Comparison of ENCODE assay signal across 19 cellular contexts in the genomic region with DNA sequence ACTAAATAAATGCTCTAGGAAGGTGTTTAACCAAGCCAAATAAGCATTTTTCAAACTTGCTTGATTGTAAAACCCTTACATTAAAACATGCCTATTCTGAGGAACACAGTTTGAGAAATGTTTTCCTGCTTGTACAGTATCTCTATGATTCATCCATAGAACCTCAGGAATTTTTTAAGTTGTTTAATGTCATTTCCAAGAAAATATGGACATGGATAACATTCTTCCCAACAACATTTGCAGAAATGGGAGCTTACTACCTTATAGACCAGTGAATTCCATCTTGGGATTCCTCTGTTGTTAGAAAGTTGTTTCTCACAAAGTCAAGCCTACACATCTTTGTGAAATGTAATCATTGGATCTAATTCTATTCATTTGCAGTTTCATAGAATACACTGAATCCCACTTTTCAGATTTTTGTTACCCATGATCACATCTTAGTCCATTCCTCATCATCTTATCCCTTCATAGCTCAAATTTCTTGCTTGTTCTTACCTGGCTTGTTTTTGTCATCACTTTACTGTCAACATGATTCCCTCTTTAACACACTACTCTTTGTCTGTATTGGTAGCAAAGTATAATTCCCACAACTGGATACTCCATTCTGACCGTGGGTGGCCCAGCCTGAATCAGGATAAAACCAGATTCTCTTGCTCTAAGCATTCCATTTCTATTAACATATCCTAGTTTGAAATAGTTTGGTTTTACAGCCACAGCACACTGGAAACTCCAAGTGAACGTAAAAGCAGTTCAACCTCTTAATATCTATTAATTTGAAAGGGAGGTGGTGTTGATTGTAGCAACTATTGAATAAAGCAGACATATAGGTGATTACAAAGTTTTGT. TPM values are rescaled to one million over a fixed set of nuclear protein-coding genes. Genes with fewer than 3 reads are reported as not detected.
DNase-seq lines count a peak whose midpoint lies in the region; ATAC-seq, FAIRE-seq and TF ChIP-seq lines count a peak whose summit lies in the region.
"Had no signal": no experiment of that assay in that cellular context is flagged by ENCODE, and none has a peak within 500 bp of the region (broad histone marks: within the 10 kb centered on the region; RNA-seq: fewer than 3 reads in every experiment).

No MANE protein-coding gene starts in this region.

- intact Hi-C loops in kidney (cut with DNase I) = no loop called here

- peak; percentile 23 for DNase-seq in EL
- peak; percentile 72 to 83 for DNase-seq in SJSA1 (ENCODE audit: low read depth in 1 of 2, low spot score in 2 of 2)
- DNase-seq in choroid plexus epithelial cell (ENCODE audit: low read depth) = peak; percentile 41
- DNase-seq in neuronal stem cell (ENCODE audit: low spot score) = no peak
- DNase-seq in BE2C = no peak
- no peak for DNase-seq in kidney
- DNase-seq: Calu3; CD8-positive, alpha-beta T cell; NCI-H1092 treated with DMSO at 0.1 percent for 48 hours; NCI-H2081; NCI-H510A; NCI-H82; OCI-M1; SHP77 had no signal

- no peak for FAIRE-seq in kidney (lab: Jason Lieb, UNC)
- FAIRE-seq: A204.1 had no signal

- H3K9ac ChIP-seq in neuronal stem cell (ENCODE audit: low read depth, low read length, poor library complexity) (no peak overlapping the region), kidney (ENCODE audit: low read length in 2 of 2) (no peak overlapping the region)
- H3K9ac ChIP-seq: BLaER1 had no signal

- no peak overlapping the region for H2BK120ac ChIP-seq in neuronal stem cell (ENCODE audit: low read depth, low read length)

- peaks cover 29% of the 10 kb centered on the region for H3K4me1 ChIP-seq in SJSA1 (replicated peaks)
- no peaks in the 10 kb centered on the region for H3K4me1 ChIP-seq in neuronal stem cell (ENCODE audit: control insufficient read depth in 2 of 2, insufficient read depth in 1 of 2, low read depth in 1 of 2, low read length in 2 of 2)
- no peaks in the 10 kb centered on the region for H3K4me1 ChIP-seq in BE2C
- no peaks in the 10 kb centered on the region for H3K4me1 ChIP-seq in kidney (ENCODE audit: control insufficient read depth in 1 of 2, insufficient read depth in 1 of 2, low read depth in 1 of 2, low read length in 2 of 2)
- H3K4me1 ChIP-seq: BLaER1, HAP-1 had no signal

- H3K27me3 ChIP-seq in SJSA1 (replicated peaks) = no peaks in the 10 kb centered on the region
- H3K27me3 ChIP-seq in neuronal stem cell (ENCODE audit: control insufficient read depth in 3 of 3, insufficient read depth in 3 of 3, low read depth in 1 of 3, low read length in 3 of 3) = no peaks in the 10 kb centered on the region
- no peaks in the 10 kb centered on the region for H3K27me3 ChIP-seq in BE2C
- H3K27me3 ChIP-seq: BLaER1 had no signal

- H3K36me3 ChIP-seq in SJSA1 = no peaks in the 10 kb centered on the region
- no peaks in the 10 kb centered on the region for H3K36me3 ChIP-seq in neuronal stem cell (replicated peaks in 1 of 2; ENCODE audit: control insufficient read depth in 2 of 2, insufficient read depth in 2 of 2, low read length in 2 of 2)
- H3K36me3 ChIP-seq in BE2C = no peaks in the 10 kb centered on the region
- no peaks in the 10 kb centered on the region for H3K36me3 ChIP-seq in kidney (ENCODE audit: control insufficient read depth in 1 of 2, insufficient read depth in 2 of 2, low read length in 2 of 2)
- H3K36me3 ChIP-seq: BLaER1, HAP-1 had no signal

- H2AFZ ChIP-seq in neuronal stem cell (ENCODE audit: low read length) = peak overlapping the region; percentile 25

- no peak overlapping the region for H3K4me3 ChIP-seq in SJSA1
- no peak overlapping the region for H3K4me3 ChIP-seq in choroid plexus epithelial cell (ENCODE audit: low read depth, low read length)
- no peak overlapping the region for H3K4me3 ChIP-seq in neuronal stem cell (ENCODE audit: low read length in 2 of 2)
- H3K4me3 ChIP-seq in BE2C (ENCODE audit: low read depth, low read length) = no peak overlapping the region
- H3K4me3 ChIP-seq in kidney (ENCODE audit: low read length in 2 of 2) = no peak overlapping the region
- H3K4me3 ChIP-seq: BLaER1, HAP-1 had no signal

- H3K9me3 ChIP-seq in SJSA1 (replicated peaks) = no peaks in the 10 kb centered on the region; the same call in 1 of the 2 replicates
- no peaks in the 10 kb centered on the region for H3K9me3 ChIP-seq in neuronal stem cell (replicated peaks in 1 of 2; ENCODE audit: control insufficient read depth in 2 of 2, insufficient read depth in 1 of 2, low read depth in 1 of 2, low read length in 2 of 2)
- H3K9me3 ChIP-seq in BE2C = no peaks in the 10 kb centered on the region
- H3K9me3 ChIP-seq in kidney (ENCODE audit: control insufficient read depth in 1 of 2, low read length in 2 of 2) = no peaks in the 10 kb centered on the region
- H3K9me3 ChIP-seq: BLaER1, HAP-1 had no signal

- no peak overlapping the region for H3K23ac ChIP-seq in neuronal stem cell (ENCODE audit: low read depth, low read length, poor library complexity)

- H3K4me2 ChIP-seq in neuronal stem cell (ENCODE audit: insufficient read depth, low read length, poor library complexity, severe bottlenecking) = no peak overlapping the region
- H3K4me2 ChIP-seq: BLaER1 had no signal

- no peak overlapping the region for H3K4ac ChIP-seq in neuronal stem cell (ENCODE audit: low read length)

- no peak overlapping the region for H2BK5ac ChIP-seq in neuronal stem cell (ENCODE audit: low read length)

- H2AK5ac ChIP-seq in neuronal stem cell (ENCODE audit: low read depth, low read length) = no peak overlapping the region

- no peak overlapping the region for H2BK12ac ChIP-seq in neuronal stem cell (ENCODE audit: low read length)

- WGBS in neuronal stem cell (ENCODE audit: extremely low coverage in 2 of 2, insufficient read length in 2 of 2, insufficient replicate concordance in 1 of 2), 2 donors = no CpG with 5 or more reads among the region's 2 CpGs

- H4K91ac ChIP-seq in neuronal stem cell (ENCODE audit: low read depth, low read length, poor library complexity) = no peak overlapping the region

- H3K14ac ChIP-seq in neuronal stem cell (ENCODE audit: low read length) = no peak overlapping the region

- no peaks in the 10 kb centered on the region for H3K79me1 ChIP-seq in neuronal stem cell (ENCODE audit: low read depth, low read length)

- no peak for ATAC-seq in HG03139 (IDR thresholded peaks at IDR 0.05; ENCODE audit: unreplicated experiment)
- ATAC-seq in GM18873 (IDR thresholded peaks at IDR 0.05; ENCODE audit: low FRiP score, unreplicated experiment) = no peak
- ATAC-seq: CD8-positive, alpha-beta T cell had no signal

- no peak overlapping the region for H3K18ac ChIP-seq in neuronal stem cell (ENCODE audit: low read length)

- no peak overlapping the region for H2BK15ac ChIP-seq in neuronal stem cell (ENCODE audit: low read length)

- peak overlapping the region; percentile 92 for H3K27ac ChIP-seq in SJSA1
- H3K27ac ChIP-seq in neuronal stem cell (replicated peaks; ENCODE audit: low read length) = no peak overlapping the region
- peak overlapping the region in 1 of 2 donors; percentile 3 for H3K27ac ChIP-seq in kidney (ENCODE audit: low read depth in 2 of 2, low read length in 2 of 2)
- H3K27ac ChIP-seq: BLaER1 had no signal

- no peak overlapping the region for H4K8ac ChIP-seq in neuronal stem cell (ENCODE audit: low read depth, low read length)

- TF ChIP-seq CTCF in choroid plexus epithelial cell (conservative IDR thresholded peaks at IDR 0.05; ENCODE audit: low read depth, low read length) (no peak), BE2C (IDR thresholded peaks at IDR 0.05; ENCODE audit: low read depth, low read length) (no peak), kidney (IDR thresholded peaks at IDR 0.05; ENCODE audit: borderline replicate concordance, extremely low read depth, insufficient read depth) (no peak)

RNA-seq across cellular contexts. Expression of gene PAPPA, which starts 49.4 kb away (rescaled TPM):
- total RNA-seq in SJSA1 (2014; rRNA removed; shearing (Covaris generic)) = 1.9 and 5.3 TPM in 2 replicates
- 0.35 TPM for polyA plus RNA-seq in neuronal stem cell (2013, experiment 1 of 2)
- polyA plus RNA-seq in neuronal stem cell (2013, experiment 2 of 2) = 0.37 TPM
- 1.9 TPM for polyA plus RNA-seq in BE2C (2012; ENCODE audit: insufficient read depth, insufficient read length, low read depth)
- 10.2 TPM for total RNA-seq in kidney
- polyA plus RNA-seq in kidney (ENCODE audit: insufficient read depth, low read depth, low replicate concordance) = 4.2 TPM
- total RNA-seq: Calu3; CD8-positive, alpha-beta T cell had no signal

Comparison
In these comparisons a context has a peak if more than half of its experiments do, and no peak if none do; other contexts are left out.
1. DNase-seq: peak in EL (single experiment), SJSA1 (2 of 2) and choroid plexus epithelial cell (single experiment); none in neuronal stem cell (single experiment), BE2C (single experiment) and kidney (single experiment).